9 cellular contexts compared by ENCODE assay signal in the genomic region with DNA sequence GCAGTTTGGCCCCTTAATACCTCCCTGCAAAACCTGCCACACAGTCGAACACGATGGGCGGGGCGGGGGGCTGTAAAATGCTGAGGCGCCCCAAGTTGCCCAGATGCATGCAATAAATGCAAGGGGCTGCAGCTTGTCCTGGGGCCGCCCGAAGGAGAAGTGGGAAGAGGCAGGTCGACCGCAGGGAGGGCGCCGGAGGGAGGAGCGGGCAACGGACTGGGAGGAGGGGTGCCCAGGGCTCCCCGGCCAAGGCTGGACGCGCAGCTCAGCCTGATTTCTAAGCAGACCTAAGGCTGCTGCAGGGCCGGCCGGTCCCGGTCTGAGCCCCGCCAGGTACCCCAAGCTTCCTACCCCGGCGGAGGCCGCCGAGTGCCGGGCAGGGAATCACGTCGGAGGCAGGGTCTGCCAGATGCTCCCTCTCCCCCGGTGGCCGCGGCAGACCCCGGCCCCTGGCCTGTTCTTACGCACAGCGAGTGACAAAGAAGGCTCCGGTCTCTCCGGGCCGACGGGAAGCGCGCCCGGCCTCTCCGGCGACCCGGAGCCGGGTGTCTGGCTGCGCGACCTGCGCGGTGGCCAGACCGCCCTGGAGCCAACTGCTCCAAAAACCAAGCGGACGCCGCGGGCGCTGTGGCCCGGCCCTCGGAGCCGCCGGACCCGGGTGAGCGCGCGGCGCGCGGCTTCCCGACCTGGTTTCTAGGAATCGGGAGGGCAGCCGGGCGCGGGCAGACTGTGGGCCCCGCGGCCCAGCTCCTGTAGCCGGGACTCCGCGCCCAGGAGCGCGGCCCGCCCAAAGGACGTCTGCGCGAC. TPM values are rescaled to one million over a fixed set of nuclear protein-coding genes. Genes with fewer than 3 reads are reported as not detected.
DNase-seq lines count a peak whose midpoint lies in the region; ATAC-seq and TF ChIP-seq lines count a peak whose summit lies in the region.
"Had no signal": no experiment of that assay in that cellular context is flagged by ENCODE, and none has a peak within 500 bp of the region (broad histone marks: within the 10 kb centered on the region; RNA-seq: fewer than 3 reads in every experiment).

No MANE protein-coding gene starts in this region.

- BruUV-seq in PC-3 (replicated peaks; lab: Mats Ljungman, UMichigan), result no TSS peak

- H3K79me2 ChIP-seq in PC-3 (ENCODE audit: low read length), result no peaks in the 10 kb centered on the region

- H3K36me3 ChIP-seq in CD8-positive, alpha-beta memory T cell (ENCODE audit: insufficient read depth, low read length), result no peaks in the 10 kb centered on the region
- H3K36me3 ChIP-seq in PC-3 (ENCODE audit: low read depth, low read length), result no peaks in the 10 kb centered on the region

- H3K4me2 ChIP-seq in PC-3 (ENCODE audit: low read length), result peak overlapping the region; percentile 57; the same call in 1 of the 2 replicates

- H3K4me3 Mint-ChIP-seq in CD8-positive, alpha-beta memory T cell, result peak overlapping the region in 6 of 7 donors; percentile 44 to 77 (median 52)

- no peak overlapping the region for H3K27ac ChIP-seq in CD8-positive, alpha-beta memory T cell (ENCODE audit: low read depth, low read length)
- no peak overlapping the region for H3K27ac ChIP-seq in PC-3 (ENCODE audit: low read length)
- H3K27ac ChIP-seq: foreskin keratinocyte had no signal

- no peak overlapping the region for H2AFZ ChIP-seq in PC-3 (ENCODE audit: low read length)

- peaks cover 59 to 60% of the 10 kb centered on the region in 2 donors for H3K27me3 Mint-ChIP-seq in CD8-positive, alpha-beta memory T cell

- H3K4me1 Mint-ChIP-seq in CD8-positive, alpha-beta memory T cell, result peaks cover 15 to 43% (median 26%) of the 10 kb centered on the region in 3 donors

- peaks cover 12% of the 10 kb centered on the region for H3K4me1 ChIP-seq in CD8-positive, alpha-beta memory T cell (ENCODE audit: insufficient read depth, low read length)
- H3K4me1 ChIP-seq in PC-3 (ENCODE audit: insufficient read depth, low read length), result no peaks in the 10 kb centered on the region
- H3K4me1 ChIP-seq: foreskin keratinocyte had no signal

- H3K9me3 ChIP-seq in CD8-positive, alpha-beta memory T cell (ENCODE audit: low read length), result no peaks in the 10 kb centered on the region
- H3K9me3 ChIP-seq in PC-3 (ENCODE audit: low read length), result no peaks in the 10 kb centered on the region

- intact Hi-C loops in PC-3 (cut with micrococcal nuclease), result loop anchor here (10.0 kb wide), 1 partner anchor 140 kb away; no protein-coding TSS in a partner anchor
- intact Hi-C loops in posterior vena cava (cut with DNase I), result loop anchor here in 1 of 2 donors (5.0 to 10.0 kb wide), 3 partner anchors 78 to 933 kb away; a partner anchor contains a TSS

- CTCF ChIA-PET in CD8-positive, alpha-beta memory T cell (lab: Charles Lee), result no interaction called here
- CTCF ChIA-PET in PC-3 (lab: Charles Lee), result no interaction called here

- no peaks in the 10 kb centered on the region for H3K9me2 ChIP-seq in PC-3 (replicated peaks; ENCODE audit: low read length)

- no peaks in the 10 kb centered on the region for H4K20me1 ChIP-seq in PC-3 (ENCODE audit: low read length)

- TF ChIP-seq CTCF in PC-3 (conservative IDR thresholded peaks at IDR 0.05; ENCODE audit: low read depth, low read length) (no peak), fibroblast of mammary gland (conservative IDR thresholded peaks at IDR 0.05; ENCODE audit: control insufficient read depth, insufficient read depth, low read depth, low read length) (no peak)

- H3K27ac Mint-ChIP-seq in CD8-positive, alpha-beta memory T cell, result no peak overlapping the region

- peaks cover 55% of the 10 kb centered on the region for H3K27me3 ChIP-seq in CD8-positive, alpha-beta memory T cell (ENCODE audit: insufficient read depth, low read length, poor library complexity, severe bottlenecking)
- peaks cover 89% of the 10 kb centered on the region for H3K27me3 ChIP-seq in PC-3 (ENCODE audit: low read length)

- ATAC-seq in PC-3 (no peak), GM21723 (IDR thresholded peaks at IDR 0.05; ENCODE audit: unreplicated experiment) (no peak), GM21515 (IDR thresholded peaks at IDR 0.05; ENCODE audit: unreplicated experiment) (no peak), GM21528 (IDR thresholded peaks at IDR 0.05; ENCODE audit: low FRiP score, unreplicated experiment) (no peak)

- H3K36me3 Mint-ChIP-seq in CD8-positive, alpha-beta memory T cell, result peaks cover 0 to 2% (median 0%) of the 10 kb centered on the region in 3 donors

- H3F3A ChIP-seq in PC-3 (ENCODE audit: low read length, unreplicated experiment), result no peaks in the 10 kb centered on the region

- DNase-seq in CD8-positive, alpha-beta memory T cell, result no peak
- DNase-seq in PC-3, result no peak
- DNase-seq in fibroblast of mammary gland (ENCODE audit: low read depth), result no peak
- DNase-seq in posterior vena cava (ENCODE audit: low spot score), result peak; percentile 81
- no peak for DNase-seq in DMS114 treated with DMSO at 0.1 percent for 48 hours (lab: John Stamatoyannopoulos, UW; ENCODE audit: unreplicated experiment)

- H3K9ac ChIP-seq in PC-3 (ENCODE audit: low read length), result no peak overlapping the region

- H3K9me3 Mint-ChIP-seq in CD8-positive, alpha-beta memory T cell, result peaks cover 0 to 14% (median 6%) of the 10 kb centered on the region in 5 donors

- POLR2A ChIA-PET in CD8-positive, alpha-beta memory T cell (lab: Charles Lee), result no interaction called here
- POLR2A ChIA-PET in PC-3 (lab: Charles Lee; ENCODE audit: unreplicated experiment), result no interaction called here

- no peak overlapping the region for H3K4me3 ChIP-seq in CD8-positive, alpha-beta memory T cell (ENCODE audit: low read length)
- H3K4me3 ChIP-seq in PC-3 (ENCODE audit: low read length) (peak overlapping the region; percentile 37; the same call in 1 of the 2 replicates), fibroblast of mammary gland (ENCODE audit: control insufficient read depth, low read depth, low read length) (peak overlapping the region; percentile 27)

RNA-seq across cellular contexts. Expression of a gene that starts 0.7 kb away (rescaled TPM):
- total RNA-seq in CD8-positive, alpha-beta memory T cell, result not detected
- not detected for polyA plus RNA-seq in CD8-positive, alpha-beta memory T cell
- total RNA-seq in PC-3 (2014; rRNA removed), result not detected in 2 replicates
- 1 to 10 TPM; 8.7 to 9.1 TPM for total RNA-seq in posterior vena cava
- polyA plus RNA-seq: foreskin keratinocyte had no signal
